28 cellular contexts compared by ENCODE assay signal in the genomic region with DNA sequence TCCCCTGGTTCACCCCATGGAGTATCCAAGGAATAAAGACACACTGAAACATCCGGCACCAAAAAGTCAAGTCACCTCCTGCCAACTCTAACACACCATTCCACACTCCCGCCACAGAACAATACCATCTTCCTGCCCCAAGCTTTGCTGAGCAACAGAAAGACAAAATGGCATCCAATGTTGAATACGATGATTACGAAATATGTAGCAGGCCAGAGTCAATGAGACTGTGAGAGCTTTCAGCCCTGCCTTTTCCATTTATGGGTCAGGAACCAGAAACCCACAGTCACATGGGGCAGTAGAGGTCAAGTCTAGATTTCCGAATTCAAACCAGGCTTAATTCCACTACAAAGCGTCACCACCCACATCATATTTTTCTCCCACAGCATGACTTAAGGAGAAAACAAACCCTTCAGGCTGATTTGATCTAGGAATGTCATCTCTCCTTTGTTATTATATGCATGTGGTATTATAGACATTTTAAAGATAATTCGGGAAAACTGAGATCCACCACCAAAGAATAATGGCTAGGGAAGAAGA.
"Had no signal": no experiment of that assay in that cellular context is flagged by ENCODE, and none has a peak within 500 bp of the region (broad histone marks: within the 10 kb centered on the region; RNA-seq: fewer than 3 reads in every experiment).

No MANE protein-coding gene starts in this region.

- H3K4me1 Mint-ChIP-seq: activated B cell treated with CpG ODN at 0.5 μM for 24 hours; activated CD4-positive, alpha-beta T cell treated with anti-CD3 and anti-CD28 coated beads, Interleukin-2, amount 10 ng/mL, durations not matched to agents 24 days and 14 days; activated CD8-positive, alpha-beta memory T cell treated with anti-CD3 and anti-CD28 coated beads, Interleukin-2, amount 10 ng/mL, durations not matched to agents 7 days and 5 days; T-cell had no signal

- H3K4me1 ChIP-seq: Peyer's patch, SJSA1 had no signal

- DNase-seq: activated B cell treated with CpG ODN at 0.5 μM for 24 hours; activated CD4-positive, alpha-beta T cell treated with anti-CD3 and anti-CD28 coated beads for 1 hour; activated CD4-positive, alpha-beta T cell treated with anti-CD3 and anti-CD28 coated beads, Interleukin-2, amount 10 ng/mL, durations not matched to agents 24 days and 14 days; activated CD4-positive, alpha-beta T cell treated with anti-CD3 and anti-CD28 coated beads, Interleukin-2, amount 50 U/mL, for 48 hours; activated CD8-positive, alpha-beta memory T cell treated with anti-CD3 and anti-CD28 coated beads, Interleukin-2, amount 10 ng/mL, durations not matched to agents 7 days and 5 days; activated effector memory CD4-positive, alpha-beta T cell treated with anti-CD3 and anti-CD28 coated beads, Interleukin-2, amount 50 U/mL, for 16 hours; activated naive CD4-positive, alpha-beta T cell treated with anti-CD3 and anti-CD28 coated beads for 36 hours; activated T-cell treated with anti-CD3 and anti-CD28 coated beads, Interleukin-2, amount 50 U/mL, for 4 hours; brain microvascular endothelial cell; MG63; MV-4-11; NCI-H1092 treated with DMSO at 0.1 percent for 48 hours; NCI-H1417 treated with DMSO at 0.1 percent for 48 hours; NCI-H1694; NCI-H2029; NCI-H2107; NCI-H345; NCI-H510A; NCI-H526 treated with DMSO at 0.1 percent for 48 hours; Peyer's patch; SHP77; T-cell; T-helper 2 cell; T1000 had no signal

- H3K27ac ChIP-seq: brain microvascular endothelial cell, cardiac muscle cell, KMS-11, Peyer's patch, SJSA1 had no signal

- H3K27me3 Mint-ChIP-seq: activated naive CD8-positive, alpha-beta T cell had no signal

- H3K9me3 Mint-ChIP-seq: activated naive CD4-positive, alpha-beta T cell treated with anti-CD3 and anti-CD28 coated beads for 36 hours; activated T-cell treated with anti-CD3 and anti-CD28 coated beads, Interleukin-2, amount 50 U/mL, for 4 hours; T-cell had no signal

- H3K27me3 ChIP-seq: brain microvascular endothelial cell, cardiac muscle cell, MG63, Peyer's patch, SJSA1 had no signal

- H3K4me2 ChIP-seq: KMS-11 had no signal

- H3K36me3 Mint-ChIP-seq: activated CD8-positive, alpha-beta memory T cell treated with anti-CD3 and anti-CD28 coated beads, Interleukin-2, amount 10 ng/mL, durations not matched to agents 7 days and 5 days; activated naive CD8-positive, alpha-beta T cell; T-cell had no signal

- H3K4me3 Mint-ChIP-seq: activated B cell treated with CpG ODN at 0.5 μM for 24 hours; activated CD4-positive, alpha-beta T cell treated with anti-CD3 and anti-CD28 coated beads, Interleukin-2, amount 10 ng/mL, durations not matched to agents 24 days and 14 days; activated CD8-positive, alpha-beta memory T cell treated with anti-CD3 and anti-CD28 coated beads, Interleukin-2, amount 10 ng/mL, durations not matched to agents 7 days and 5 days; activated naive CD4-positive, alpha-beta T cell treated with anti-CD3 and anti-CD28 coated beads for 36 hours; activated naive CD8-positive, alpha-beta T cell; activated T-cell treated with anti-CD3 and anti-CD28 coated beads, Interleukin-2, amount 50 U/mL, for 4 hours; T-cell had no signal

- H3K4me3 ChIP-seq: cardiac muscle cell, MG63, Peyer's patch, SJSA1 had no signal

- H3K36me3 ChIP-seq: brain microvascular endothelial cell, cardiac muscle cell, MG63, Peyer's patch, SJSA1 had no signal

- H3K27ac Mint-ChIP-seq: activated B cell treated with CpG ODN at 0.5 μM for 24 hours; activated CD4-positive, alpha-beta T cell treated with anti-CD3 and anti-CD28 coated beads, Interleukin-2, amount 10 ng/mL, durations not matched to agents 24 days and 14 days; activated CD8-positive, alpha-beta memory T cell treated with anti-CD3 and anti-CD28 coated beads, Interleukin-2, amount 10 ng/mL, durations not matched to agents 7 days and 5 days; activated naive CD4-positive, alpha-beta T cell treated with anti-CD3 and anti-CD28 coated beads for 36 hours; activated naive CD8-positive, alpha-beta T cell; T-cell had no signal

- ATAC-seq: activated CD8-positive, alpha-beta memory T cell treated with anti-CD3 and anti-CD28 coated beads, Interleukin-2, amount 10 ng/mL, durations not matched to agents 7 days and 5 days; activated T-cell treated with anti-CD3 and anti-CD28 coated beads, Interleukin-2, amount 50 U/mL, for 4 hours; T-cell had no signal

- H3K9me3 ChIP-seq: MG63, Peyer's patch, SJSA1 had no signal
